Comparison of ENCODE assay signal across 2 cellular contexts in genomic region chr19:34237939-34238338, GRCh38.
A peak's percentile ranks its signal among the peaks of the same experiment; 100 is the strongest.
TF ChIP-seq lines count a peak whose summit lies in the region.

No MANE protein-coding gene starts in this region.

TF ChIP-seq in WTC11, 78 proteins besides CTCF, POLR2A, EP300 and RAD21:
- TF ChIP-seq ZNF121 (CRISPR knock-in tag; IDR thresholded peaks at IDR 0.05) (peak; percentile 68), SP1 (CRISPR knock-in tag; conservative IDR thresholded peaks at IDR 0.05) (no peak)

TF ChIP-seq in H1, 55 proteins besides CTCF, POLR2A, EP300 and RAD21:
- TF ChIP-seq SP1 (IDR thresholded peaks at IDR 0.05; ENCODE audit: low read depth, low read length) (no peak), KDM1A (IDR thresholded peaks at IDR 0.05; ENCODE audit: borderline replicate concordance, low read length) (peak; percentile 17; the same call in 1 of the 2 replicates)
